ENCODE assay signal across 16 cellular contexts in genomic region chr10:13703997-13704536, GRCh38.
DNase-seq lines count a peak whose midpoint lies in the region; ATAC-seq and TF ChIP-seq lines count a peak whose summit lies in the region.
"Had no signal": no experiment of that assay in that cellular context is flagged by ENCODE, and none has a peak within 500 bp of the region (broad histone marks: within the 10 kb centered on the region; RNA-seq: fewer than 3 reads in every experiment).

No MANE protein-coding gene starts in this region.

- TF ChIP-seq CTCF in neural crest cell (conservative IDR thresholded peaks at IDR 0.05): no peak

- H3K4me3 Mint-ChIP-seq in neural crest cell: peak overlapping the region; percentile 88
- H3K4me3 Mint-ChIP-seq: activated naive CD8-positive, alpha-beta T cell treated with anti-CD3 and anti-CD28 coated beads, Interleukin-2, amount 10 ng/mL, durations not matched to agents 7 days and 5 days; activated T-cell treated with anti-CD3 and anti-CD28 coated beads, Interleukin-2, amount 50 U/mL, for 24 hours had no signal

- peak overlapping the region; percentile 90 for H3K27ac ChIP-seq in KOPT-K1 (ENCODE audit: low read depth, low read length, poor library complexity, severe bottlenecking)
- peak overlapping the region; percentile 47 for H3K27ac ChIP-seq in cingulate gyrus (ENCODE audit: low read depth, low read length)
- H3K27ac ChIP-seq: epithelial cell of prostate, SJCRH30, testis had no signal

- H3K36me3 Mint-ChIP-seq in neural crest cell (ENCODE audit: low read depth): peaks cover 28% of the 10 kb centered on the region
- H3K36me3 Mint-ChIP-seq: activated naive CD8-positive, alpha-beta T cell treated with anti-CD3 and anti-CD28 coated beads, Interleukin-2, amount 10 ng/mL, durations not matched to agents 7 days and 5 days had no signal

- peak; percentile 51 for DNase-seq in CD1c-positive myeloid dendritic cell (ENCODE audit: extremely low spot score)
- no peak for DNase-seq in neural crest cell (ENCODE audit: low read depth, low spot score)
- no peak for DNase-seq in midbrain (lab: John Stamatoyannopoulos, UW)
- DNase-seq in left lobe of liver (ENCODE audit: low spot score): no peak
- DNase-seq: activated CD4-positive, alpha-beta T cell treated with anti-CD3 and anti-CD28 coated beads, Interleukin-2, amount 50 U/mL, for 1 hour; activated naive CD8-positive, alpha-beta T cell treated with anti-CD3 and anti-CD28 coated beads, Interleukin-2, amount 10 ng/mL, durations not matched to agents 7 days and 5 days; activated T-cell treated with anti-CD3 and anti-CD28 coated beads, Interleukin-2, amount 50 U/mL, for 24 hours; MG63; NCI-H82; SJCRH30; testis had no signal

- no peaks in the 10 kb centered on the region; the same call in 1 of the 2 replicates for H3K36me3 ChIP-seq in KOPT-K1 (ENCODE audit: insufficient read depth, low read length)
- H3K36me3 ChIP-seq: SJCRH30 had no signal

- H3K9me3 Mint-ChIP-seq in neural crest cell: no peaks in the 10 kb centered on the region
- H3K9me3 Mint-ChIP-seq: activated naive CD8-positive, alpha-beta T cell treated with anti-CD3 and anti-CD28 coated beads, Interleukin-2, amount 10 ng/mL, durations not matched to agents 7 days and 5 days; activated T-cell treated with anti-CD3 and anti-CD28 coated beads, Interleukin-2, amount 50 U/mL, for 24 hours had no signal

- H3K27me3 Mint-ChIP-seq in neural crest cell (ENCODE audit: low read depth): peaks cover 52% of the 10 kb centered on the region

- peaks cover 78% of the 10 kb centered on the region for H3K4me1 Mint-ChIP-seq in neural crest cell

- ATAC-seq in HG02938 (IDR thresholded peaks at IDR 0.05; ENCODE audit: unreplicated experiment): no peak
- ATAC-seq in HG03139 (IDR thresholded peaks at IDR 0.05; ENCODE audit: unreplicated experiment): no peak
- no peak for ATAC-seq in left lobe of liver

- H3K27ac Mint-ChIP-seq in neural crest cell (ENCODE audit: unreplicated experiment): peak overlapping the region; percentile 35
- H3K27ac Mint-ChIP-seq: activated naive CD8-positive, alpha-beta T cell treated with anti-CD3 and anti-CD28 coated beads, Interleukin-2, amount 10 ng/mL, durations not matched to agents 7 days and 5 days; activated T-cell treated with anti-CD3 and anti-CD28 coated beads, Interleukin-2, amount 50 U/mL, for 24 hours had no signal

- H3K9me3 ChIP-seq in KOPT-K1 (ENCODE audit: insufficient read depth, low read length, poor library complexity, severe bottlenecking): no peaks in the 10 kb centered on the region
- H3K9me3 ChIP-seq: MG63, SJCRH30, testis had no signal
